In the genomic region with DNA sequence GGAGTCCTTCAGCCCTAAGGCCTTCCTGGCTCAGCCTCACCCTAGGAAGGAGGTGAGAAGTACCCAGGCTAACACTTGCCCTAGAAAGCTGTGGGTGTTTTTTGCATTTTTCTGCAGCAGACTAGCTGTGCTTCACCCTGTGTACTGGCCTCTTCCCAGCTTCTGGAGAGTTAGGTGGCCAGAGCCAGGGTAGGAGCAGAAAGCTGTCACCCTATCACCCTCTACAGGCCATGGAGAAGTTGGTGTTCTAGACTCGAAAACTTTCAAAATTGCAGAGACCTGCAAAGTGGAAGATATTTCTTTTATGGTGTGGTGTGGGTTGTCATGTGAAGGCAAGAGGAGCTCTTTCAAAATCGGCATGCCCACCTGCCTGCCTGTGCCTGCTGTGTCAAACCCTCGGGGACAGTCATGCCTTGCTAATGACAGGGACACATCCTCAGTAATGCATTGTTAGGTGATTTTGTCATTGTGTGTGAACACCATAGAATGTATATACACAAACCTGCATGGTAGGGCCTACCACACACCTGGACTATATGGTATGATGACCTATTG, we compare ENCODE assay signal across 1 cellular context.
TF ChIP-seq lines count a peak whose summit lies in the region.

No MANE protein-coding gene starts in this region.

TF ChIP-seq in K562, 482 proteins besides CTCF, POLR2A, EP300 and RAD21:
- TF ChIP-seq, protein P1, sequence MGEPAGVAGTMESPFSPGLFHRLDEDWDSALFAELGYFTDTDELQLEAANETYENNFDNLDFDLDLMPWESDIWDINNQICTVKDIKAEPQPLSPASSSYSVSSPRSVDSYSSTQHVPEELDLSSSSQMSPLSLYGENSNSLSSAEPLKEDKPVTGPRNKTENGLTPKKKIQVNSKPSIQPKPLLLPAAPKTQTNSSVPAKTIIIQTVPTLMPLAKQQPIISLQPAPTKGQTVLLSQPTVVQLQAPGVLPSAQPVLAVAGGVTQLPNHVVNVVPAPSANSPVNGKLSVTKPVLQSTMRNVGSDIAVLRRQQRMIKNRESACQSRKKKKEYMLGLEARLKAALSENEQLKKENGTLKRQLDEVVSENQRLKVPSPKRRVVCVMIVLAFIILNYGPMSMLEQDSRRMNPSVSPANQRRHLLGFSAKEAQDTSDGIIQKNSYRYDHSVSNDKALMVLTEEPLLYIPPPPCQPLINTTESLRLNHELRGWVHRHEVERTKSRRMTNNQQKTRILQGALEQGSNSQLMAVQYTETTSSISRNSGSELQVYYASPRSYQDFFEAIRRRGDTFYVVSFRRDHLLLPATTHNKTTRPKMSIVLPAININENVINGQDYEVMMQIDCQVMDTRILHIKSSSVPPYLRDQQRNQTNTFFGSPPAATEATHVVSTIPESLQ (CRISPR knock-in tag; IDR thresholded peaks at IDR 0.05), result no peak
- TF ChIP-seq NR3C1 (CRISPR knock-in tag; IDR thresholded peaks at IDR 0.05) (no peak), ZNF318 (IDR thresholded peaks at IDR 0.05; ENCODE audit: borderline replicate concordance in 1 of 2, low read depth in 1 of 2) (no peak)
